ENCODE assay signal across 15 cellular contexts in the genomic region with DNA sequence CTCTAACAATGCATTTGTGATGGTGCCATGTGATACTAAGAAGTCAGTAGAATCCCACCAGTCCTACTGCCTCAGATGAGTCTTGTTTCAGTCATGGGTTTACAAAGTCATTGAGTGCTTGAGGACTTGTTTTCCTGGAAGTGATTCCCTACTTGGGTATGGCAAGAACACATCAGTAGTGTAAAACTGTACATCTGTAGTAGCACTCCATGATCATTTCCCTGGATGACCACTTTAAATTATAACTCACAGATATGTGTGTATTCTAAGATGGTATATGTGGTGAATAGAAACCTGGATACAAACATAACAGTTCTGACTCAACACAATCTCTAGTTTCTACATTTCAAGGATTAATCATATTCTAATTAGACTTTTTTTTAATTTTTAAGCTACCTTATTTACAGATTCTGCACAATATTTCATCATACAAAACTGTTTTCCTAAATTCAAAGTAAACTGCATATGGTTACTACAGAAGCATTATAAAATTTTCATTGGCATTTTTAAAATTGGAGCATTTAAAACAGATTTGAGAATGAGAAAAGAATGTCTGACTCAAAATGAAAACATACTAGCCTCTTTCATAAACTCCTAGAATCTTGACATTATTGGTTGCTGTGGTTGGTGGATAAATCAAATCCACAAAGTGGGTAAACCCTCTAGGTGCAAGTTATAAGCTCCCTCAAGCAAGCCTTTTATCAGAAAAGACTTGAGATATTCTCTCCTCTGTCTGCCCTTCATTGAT. TPM values are rescaled to one million over a fixed set of nuclear protein-coding genes. Genes with fewer than 3 reads are reported as not detected.
DNase-seq lines count a peak whose midpoint lies in the region; ATAC-seq and TF ChIP-seq lines count a peak whose summit lies in the region.
"Had no signal": no experiment of that assay in that cellular context is flagged by ENCODE, and none has a peak within 500 bp of the region (broad histone marks: within the 10 kb centered on the region; RNA-seq: fewer than 3 reads in every experiment).

No MANE protein-coding gene starts in this region.

- peak; percentile 93 for ATAC-seq in activated T-helper 17 cell treated with anti-CD3 and anti-CD28 coated beads, Interleukin-2, amount 50 U/mL, for 72 hours (replicated peaks)
- no peak for ATAC-seq in GM18909 (IDR thresholded peaks at IDR 0.05; ENCODE audit: poor library complexity, unreplicated experiment)

- BruUV-seq in mammary epithelial cell (replicated peaks; lab: Mats Ljungman, UMichigan) (no TSS peak), MCF 10A (replicated peaks; lab: Mats Ljungman, UMichigan) (no TSS peak)

- peaks cover 17% of the 10 kb centered on the region for H3K4me1 ChIP-seq in mammary epithelial cell (ENCODE audit: insufficient read depth, low read length)
- H3K4me1 ChIP-seq in uterus: no peaks in the 10 kb centered on the region
- H3K4me1 ChIP-seq: BE2C had no signal

- TF ChIP-seq CTCF in mammary epithelial cell (conservative IDR thresholded peaks at IDR 0.05 in 1 of 2, IDR thresholded peaks at IDR 0.05 in 1 of 2; ENCODE audit: extremely low read depth in 1 of 2, insufficient read depth in 1 of 2, low read depth in 1 of 2, low read length in 2 of 2): no peak
- no peak for TF ChIP-seq CTCF in MCF 10A (IDR thresholded peaks at IDR 0.05; ENCODE audit: unreplicated experiment)
- no peak for TF ChIP-seq CTCF in uterus (IDR thresholded peaks at IDR 0.05)

- intact Hi-C loops in mammary epithelial cell (cut with micrococcal nuclease) (loop anchor here (10.0 kb wide), 3 partner anchors 55 to 525 kb away; a partner anchor contains a TSS), MCF 10A (cut with micrococcal nuclease) (no loop called here), uterus (cut with DNase I; ENCODE audit: low total_unique reads) (loop anchor here (10.0 kb wide), 1 partner anchor 195 kb away; a partner anchor contains a TSS)

- no peak overlapping the region for H3K4me3 Mint-ChIP-seq in MCF 10A (ENCODE audit: unreplicated experiment)
- H3K4me3 Mint-ChIP-seq in activated T-helper 17 cell treated with anti-CD3 and anti-CD28 coated beads, Interleukin-2, amount 50 U/mL, for 72 hours: peak overlapping the region; percentile 26

- peak overlapping the region; percentile 54 for H3K27ac ChIP-seq in mammary epithelial cell (ENCODE audit: insufficient read depth, low read depth, low read length)
- no peak overlapping the region for H3K27ac ChIP-seq in uterus

- CTCF ChIA-PET in mammary epithelial cell (lab: Charles Lee; ENCODE audit: low non-redundant PET): interaction anchor here (1.0 kb wide), 1 partner anchor 252 kb away, joined by 3 read pairs; no protein-coding TSS in a partner anchor
- CTCF ChIA-PET in MCF 10A (lab: Yijun Ruan, JAX): no interaction called here

- H3K9me3 Mint-ChIP-seq in MCF 10A (ENCODE audit: unreplicated experiment): no peaks in the 10 kb centered on the region
- no peaks in the 10 kb centered on the region for H3K9me3 Mint-ChIP-seq in activated T-helper 17 cell treated with anti-CD3 and anti-CD28 coated beads, Interleukin-2, amount 50 U/mL, for 72 hours

- TF ChIP-seq POLR2A in uterus (IDR thresholded peaks at IDR 0.05): no peak

- H3K27me3 ChIP-seq in mammary epithelial cell (ENCODE audit: insufficient read depth, low read length): no peaks in the 10 kb centered on the region
- H3K27me3 ChIP-seq in uterus: no peaks in the 10 kb centered on the region
- H3K27me3 ChIP-seq: BE2C had no signal

- peaks cover 11% of the 10 kb centered on the region for H3K4me1 Mint-ChIP-seq in MCF 10A (ENCODE audit: insufficient read depth, unreplicated experiment)
- peaks cover 19% of the 10 kb centered on the region for H3K4me1 Mint-ChIP-seq in activated T-helper 17 cell treated with anti-CD3 and anti-CD28 coated beads, Interleukin-2, amount 50 U/mL, for 72 hours

- DNase-seq in mammary epithelial cell (peak; percentile 53), MCF 10A (ENCODE audit: unreplicated experiment) (no peak), fibroblast of peridontal ligament (ENCODE audit: extremely low read depth) (peak; percentile 67), uterus (no peak), DMS53 treated with DMSO at 0.1 percent for 48 hours (lab: John Stamatoyannopoulos, UW; ENCODE audit: unreplicated experiment) (no peak), SHP77 treated with DMSO at 0.1 percent for 48 hours (lab: John Stamatoyannopoulos, UW) (no peak)
- DNase-seq: activated CD4-positive, alpha-beta T cell treated with anti-CD3 and anti-CD28 coated beads, Interleukin-2, amount 50 U/mL, for 48 hours; BE2C; DMS53; MM.1S; NCI-H2029 treated with DMSO at 0.1 percent for 48 hours; NCI-H82; stimulated activated CD4-positive, alpha-beta T cell treated with anti-CD3 and anti-CD28 coated beads, Interleukin-12 subunit alpha, Interleukin-12 subunit beta, amount 100 ng/mL, for 4 hours had no signal

- dilution Hi-C loops in mammary epithelial cell (cut with HindIII; ENCODE audit: low sequenced_read_pairs): no loop called here

- no peak overlapping the region for H3K27ac Mint-ChIP-seq in MCF 10A (ENCODE audit: low read depth, unreplicated experiment)
- peak overlapping the region; percentile 61 for H3K27ac Mint-ChIP-seq in activated T-helper 17 cell treated with anti-CD3 and anti-CD28 coated beads, Interleukin-2, amount 50 U/mL, for 72 hours

- in situ Hi-C loops in mammary epithelial cell (cut with MboI; ENCODE audit: low sequenced_read_pairs in 2 of 2): no loop called here

- POLR2A ChIA-PET in MCF 10A (lab: Yijun Ruan, JAX): interaction anchor here (0.8 to 2.4 kb wide), 4 partner anchors 8 to 897 kb away, joined by 3 to 11 read pairs (median 3); no protein-coding TSS in a partner anchor

- H3K9me3 ChIP-seq in mammary epithelial cell (replicated peaks; ENCODE audit: insufficient read depth, low read length): no peaks in the 10 kb centered on the region
- H3K9me3 ChIP-seq in uterus: no peaks in the 10 kb centered on the region
- H3K9me3 ChIP-seq: BE2C had no signal

- H3K79me2 ChIP-seq in mammary epithelial cell (ENCODE audit: insufficient read depth, low read length): no peaks in the 10 kb centered on the region

- H3K36me3 ChIP-seq in mammary epithelial cell (ENCODE audit: insufficient read depth, low read length) (no peaks in the 10 kb centered on the region), uterus (no peaks in the 10 kb centered on the region)

- H2AFZ ChIP-seq in mammary epithelial cell (ENCODE audit: low read depth, low read length): no peak overlapping the region

- H4K20me1 ChIP-seq in mammary epithelial cell (ENCODE audit: insufficient read depth, low read length): no peaks in the 10 kb centered on the region

- H3K36me3 Mint-ChIP-seq in MCF 10A (ENCODE audit: insufficient read depth, unreplicated experiment): peaks cover 31% of the 10 kb centered on the region
- peaks cover 20% of the 10 kb centered on the region for H3K36me3 Mint-ChIP-seq in activated T-helper 17 cell treated with anti-CD3 and anti-CD28 coated beads, Interleukin-2, amount 50 U/mL, for 72 hours (ENCODE audit: low read depth)

- peak overlapping the region; percentile 15 for H3K9ac ChIP-seq in mammary epithelial cell (ENCODE audit: insufficient read depth, low read length)

- no peak overlapping the region for H3K4me2 ChIP-seq in mammary epithelial cell (ENCODE audit: insufficient read depth, low read depth, low read length)

- no peaks in the 10 kb centered on the region for H3K27me3 Mint-ChIP-seq in MCF 10A (ENCODE audit: insufficient read depth, unreplicated experiment)
- no peaks in the 10 kb centered on the region for H3K27me3 Mint-ChIP-seq in activated T-helper 17 cell treated with anti-CD3 and anti-CD28 coated beads, Interleukin-2, amount 50 U/mL, for 72 hours

- H3K4me3 ChIP-seq in mammary epithelial cell (replicated peaks in 1 of 3; ENCODE audit: insufficient read depth in 1 of 3, low read depth in 2 of 3, low read length in 3 of 3): no peak overlapping the region
- H3K4me3 ChIP-seq in uterus: no peak overlapping the region

RNA-seq across cellular contexts. Expression of a gene that starts 6.8 kb away (rescaled TPM):
- total RNA-seq in mammary epithelial cell: 10 to 100 TPM; 30.7 to 82.7 TPM
- polyA plus RNA-seq in mammary epithelial cell: 62.9 TPM
- 38.8 TPM for polyA minus RNA-seq in mammary epithelial cell
- total RNA-seq in MCF 10A (2022): 79.9 and 116 TPM in 2 replicates
- 100 to 1,000 TPM in 1 of 2 donors, 10 to 100 TPM in 1; 46.8 to 107 TPM for total RNA-seq in activated T-helper 17 cell treated with anti-CD3 and anti-CD28 coated beads, Interleukin-2, amount 50 U/mL, for 72 hours
- total RNA-seq in uterus: 10 to 100 TPM; 21.0 to 33.8 (median 23.4) TPM

Comparison
In these comparisons a context has a peak if more than half of its experiments do, and no peak if none do; other contexts are left out.
1. DNase-seq: peak in mammary epithelial cell (single experiment) and fibroblast of peridontal ligament (single experiment); none in MCF 10A (single experiment), uterus (0 of 2), DMS53 treated with DMSO at 0.1 percent for 48 hours (single experiment) and SHP77 treated with DMSO at 0.1 percent for 48 hours (single experiment).